ENCODE assay signal across 8 cellular contexts in genomic region chr4:112231779-112232713, GRCh38. TPM values are rescaled to one million over a fixed set of nuclear protein-coding genes. Genes with fewer than 3 reads are reported as not detected.
DNase-seq lines count a peak whose midpoint lies in the region; ATAC-seq and TF ChIP-seq lines count a peak whose summit lies in the region.

TSS of gene AP1AR (plus strand) at chr4:112231787. CDS start at chr4:112232092, 305 bp downstream.

- peak within 1 kb of the TSS; percentile 66 for H3K4me3 ChIP-seq in right cardiac atrium (ENCODE audit: low read length)
- peak within 1 kb of the TSS; percentile 89 to 95 for H3K4me3 ChIP-seq in aorta (ENCODE audit: low read length in 2 of 2)

- ATAC-seq in HG02759 (IDR thresholded peaks at IDR 0.05; ENCODE audit: unreplicated experiment) (peak; percentile 68), right cardiac atrium (peak; percentile 89 to 90), aorta (ENCODE audit: low FRiP score) (peak; percentile 91)

- under 1% methylated on average over 70 of the region's 70 CpGs for WGBS in right cardiac atrium
- WGBS in aorta, 2 donors = 0% methylated on average over 55 to 70 of the region's 70 CpGs

- H3K36me3 ChIP-seq in aorta (ENCODE audit: control insufficient read depth in 1 of 2, insufficient read depth in 2 of 2, low read length in 1 of 2) = no peaks in the 10 kb centered on the region

- intact Hi-C loops in T-helper 2 cell treated with Interferon-gamma antibody and Interleukin-4, amounts not matched to agents 100 ng/mL and 5 ng/mL, for 36 hours (cut with micrococcal nuclease) = loop anchor here (1.0 to 5.0 kb wide), 7 partner anchors 18 to 1530 kb away; partner anchors contain the start of genes CAMK2D, FAM241A, LARP7 and NEUROG2
- intact Hi-C loops in right cardiac atrium (cut with DNase I) = loop anchor here in 2 of 4 donors (5.0 kb wide), 1 partner anchor 85 kb away; the partner anchor contains the start of gene FAM241A (in 2 of the 2)
- intact Hi-C loops in aorta (cut with DNase I) = loop anchor here (1.0 to 5.0 kb wide), 3 partner anchors 55 to 87 kb away; partner anchors contain the start of genes FAM241A (in 1 of the 2) and TIFA (in 1 of the 2)

- in situ Hi-C loops in GM13977 (cut with MboI; ENCODE audit: low pct_unique_long_range_greater_than_20kb, low sequenced_read_pairs, unreplicated experiment) = loop anchor here (10.0 kb wide), 1 partner anchor 137 kb away; no protein-coding TSS in a partner anchor

- TF ChIP-seq CTCF in GM13977 (IDR thresholded peaks at IDR 0.05; ENCODE audit: extremely low read depth, insufficient read depth, missing control alignments) = peak; percentile 33

- H3K27ac ChIP-seq in right cardiac atrium (ENCODE audit: low read length) (peak within 1 kb of the TSS; percentile 98), aorta (ENCODE audit: low read depth in 1 of 2, low read length in 2 of 2) (peak within 1 kb of the TSS; percentile 0 to 96)

- DNase-seq in GM13977 (ENCODE audit: low spot score) = peak; percentile 90
- DNase-seq in NCI-H128 (lab: John Stamatoyannopoulos, UW; ENCODE audit: unreplicated experiment) = peak; percentile 11
- DNase-seq in anterior cingulate cortex (lab: John Stamatoyannopoulos, UW) = peak in 57 of 58 donors; percentile 33 to 87 (median 74)
- peak; percentile 86 to 94 (median 93) for DNase-seq in right cardiac atrium
- DNase-seq in renal cortical epithelial cell (ENCODE audit: low read depth) = peak; percentile 47
- DNase-seq in aorta = peak; percentile 89 to 94

- no peaks in the 10 kb centered on the region for H3K4me1 ChIP-seq in right cardiac atrium (ENCODE audit: control insufficient read depth, insufficient read depth, low read length)
- H3K4me1 ChIP-seq in aorta (ENCODE audit: control insufficient read depth in 1 of 2, insufficient read depth in 2 of 2, low read length in 2 of 2) = no peaks in the 10 kb centered on the region

- H3K27me3 ChIP-seq in right cardiac atrium (ENCODE audit: control insufficient read depth, insufficient read depth) (no peaks in the 10 kb centered on the region), aorta (ENCODE audit: control insufficient read depth in 1 of 2, insufficient read depth in 2 of 2, low read length in 1 of 2) (no peaks in the 10 kb centered on the region)

- no peaks in the 10 kb centered on the region for H3K9me3 ChIP-seq in right cardiac atrium (ENCODE audit: control insufficient read depth, low read length)
- no peaks in the 10 kb centered on the region for H3K9me3 ChIP-seq in aorta (ENCODE audit: control insufficient read depth, low read length)

RNA-seq across cellular contexts. Expression of gene AP1AR, which starts in this region (rescaled TPM):
- total RNA-seq in T-helper 2 cell treated with Interferon-gamma antibody and Interleukin-4, amounts not matched to agents 100 ng/mL and 5 ng/mL, for 36 hours = 12.7 and 13.7 TPM in 2 replicates
- total RNA-seq in right cardiac atrium (10 to 100 TPM in 3 of 4 donors, 1 to 10 TPM in 1; 9.8 to 11.6 (median 10.9) TPM), renal cortical epithelial cell (23.6 and 31.6 TPM in 2 replicates), aorta (10 to 100 TPM; 12.9 to 17.9 TPM)
- polyA plus RNA-seq in right cardiac atrium (6.1 TPM), aorta (10 to 100 TPM in 1 of 2 donors, 1 to 10 TPM in 1; 9.4 to 15.3 TPM)

Comparison
In these comparisons a context has a peak if more than half of its experiments do, and no peak if none do; other contexts are left out.
1. Peak in every context shown above with its lines: DNase-seq, ATAC-seq, H3K4me3 ChIP-seq and H3K27ac ChIP-seq.
2. DNase-seq: peak in every context shown above with its lines; median percentile 93 in right cardiac atrium; 92 in aorta; 90 in GM13977; 74 in anterior cingulate cortex; 47 in renal cortical epithelial cell; 11 in NCI-H128.